Comparison of ENCODE assay signal across 6 cellular contexts in the genomic region with DNA sequence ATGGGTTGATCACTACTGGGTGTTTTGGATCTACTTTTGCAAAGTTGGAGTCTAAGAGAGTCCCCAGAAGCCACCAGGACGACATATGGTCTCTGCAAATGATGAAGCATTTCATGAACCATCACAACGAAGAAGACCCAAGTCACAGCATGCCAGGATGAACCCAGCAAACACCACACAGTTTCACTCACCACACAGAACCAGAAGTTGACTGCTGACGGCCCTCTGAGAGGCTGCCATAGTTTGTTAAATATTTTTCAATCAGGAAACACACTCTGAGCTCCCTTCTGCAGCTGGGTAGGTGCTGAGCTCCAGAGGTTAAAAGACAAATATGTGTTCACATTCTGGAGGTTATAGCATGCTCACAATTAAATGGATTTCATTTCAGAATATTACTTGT.
"Had no signal": no experiment of that assay in that cellular context is flagged by ENCODE, and none has a peak within 500 bp of the region (broad histone marks: within the 10 kb centered on the region; RNA-seq: fewer than 3 reads in every experiment).

No MANE protein-coding gene starts in this region.

- H3K27ac ChIP-seq: HL-60 had no signal

- DNase-seq: IMR-90, KBM-7, KG1 had no signal

- ATAC-seq: HepG2, K562 had no signal

- H3K4me3 ChIP-seq: K562 had no signal
